20 cellular contexts compared by ENCODE assay signal in genomic region chr22:38235240-38235850, GRCh38.
"Had no signal": no experiment of that assay in that cellular context is flagged by ENCODE, and none has a peak within 500 bp of the region (broad histone marks: within the 10 kb centered on the region; RNA-seq: fewer than 3 reads in every experiment).

No MANE protein-coding gene starts in this region.

- DNase-seq: activated CD4-positive, alpha-beta T cell treated with anti-CD3 and anti-CD28 coated beads for 1 hour; activated CD4-positive, alpha-beta T cell treated with anti-CD3 and anti-CD28 coated beads, Interleukin-2, amount 50 U/mL, for 4 hours; activated gamma-delta T cell; activated naive CD8-positive, alpha-beta T cell treated with anti-CD3 and anti-CD28 coated beads for 36 hours; activated T-cell treated with anti-CD3 and anti-CD28 coated beads, Interleukin-2, amount 50 U/mL, for 4 hours; amygdala; cerebellar nuclear complex; dermis blood vessel endothelial cell; erythroblast; kidney; left ventricle myocardium superior; mesendoderm; natural killer cell; right lobe of liver; SW 1271 had no signal

- H3K4me1 Mint-ChIP-seq: activated naive CD8-positive, alpha-beta T cell treated with anti-CD3 and anti-CD28 coated beads for 36 hours had no signal

- H3K27ac Mint-ChIP-seq: activated naive CD8-positive, alpha-beta T cell treated with anti-CD3 and anti-CD28 coated beads for 36 hours; stimulated activated naive CD8-positive, alpha-beta T cell treated with anti-CD3 and anti-CD28 coated beads, Interleukin-15, Interleukin-2, amounts not matched to agents 100 ng/mL and 50 ng/mL, for 24 hours had no signal

- H3K27me3 Mint-ChIP-seq: activated naive CD8-positive, alpha-beta T cell treated with anti-CD3 and anti-CD28 coated beads for 36 hours; stimulated activated naive CD8-positive, alpha-beta T cell treated with anti-CD3 and anti-CD28 coated beads, Interleukin-15, Interleukin-2, amounts not matched to agents 100 ng/mL and 50 ng/mL, for 24 hours had no signal

- H3K27me3 ChIP-seq: right lobe of liver had no signal

- H3K9me3 Mint-ChIP-seq: activated naive CD8-positive, alpha-beta T cell treated with anti-CD3 and anti-CD28 coated beads for 36 hours; activated T-cell treated with anti-CD3 and anti-CD28 coated beads, Interleukin-2, amount 50 U/mL, for 4 hours; brain; natural killer cell; stimulated activated naive CD8-positive, alpha-beta T cell treated with anti-CD3 and anti-CD28 coated beads, Interleukin-15, Interleukin-2, amounts not matched to agents 100 ng/mL and 50 ng/mL, for 24 hours had no signal

- H3K9me3 ChIP-seq: psoas muscle, right lobe of liver, thoracic aorta had no signal

- H3K4me2 ChIP-seq: smooth muscle cell had no signal

- H3K27ac ChIP-seq: psoas muscle, thoracic aorta had no signal

- H3K4me3 ChIP-seq: psoas muscle, right lobe of liver, smooth muscle cell, thoracic aorta had no signal

- H3K4me3 Mint-ChIP-seq: activated naive CD8-positive, alpha-beta T cell treated with anti-CD3 and anti-CD28 coated beads for 36 hours; activated T-cell treated with anti-CD3 and anti-CD28 coated beads, Interleukin-2, amount 50 U/mL, for 4 hours; brain; natural killer cell; stimulated activated naive CD8-positive, alpha-beta T cell treated with anti-CD3 and anti-CD28 coated beads, Interleukin-15, Interleukin-2, amounts not matched to agents 100 ng/mL and 50 ng/mL, for 24 hours had no signal
